Comparison of ENCODE assay signal across 33 cellular contexts in genomic region chr2:88172882-88173281, GRCh38. TPM values are rescaled to one million over a fixed set of nuclear protein-coding genes. Genes with fewer than 3 reads are reported as not detected.
"Had no signal": no experiment of that assay in that cellular context is flagged by ENCODE, and none has a peak within 500 bp of the region (broad histone marks: within the 10 kb centered on the region; RNA-seq: fewer than 3 reads in every experiment).

No MANE protein-coding gene starts in this region.

- DNase-seq: hypothalamus; immature natural killer cell; kidney; left colon; left lung; lower lobe of right lung; mammary epithelial cell; mesendoderm; naive B cell; natural killer cell; nephron progenitor cell; ovary; stimulated activated CD4-positive, alpha-beta T cell treated with anti-CD3 and anti-CD28 coated beads, Interleukin-1b, Interleukin-23, amount 100 ng/mL, for 48 hours; stimulated activated CD4-positive, alpha-beta T cell treated with anti-CD3 and anti-CD28 coated beads, Interleukin-2, amount 100 ng/mL, for 48 hours; stimulated activated CD4-positive, alpha-beta T cell treated with anti-CD3 and anti-CD28 coated beads, Interleukin-4, amount 100 ng/mL, for 4 hours; stimulated activated CD8-positive, alpha-beta memory T cell treated with anti-CD3 and anti-CD28 coated beads, Interleukin-4, amount 100 ng/mL, for 48 hours; stimulated activated naive CD4-positive, alpha-beta T cell treated with Interleukin-2 at 50 U/mL for 16 hours; stimulated activated naive CD8-positive, alpha-beta T cell treated with anti-CD3 and anti-CD28 coated beads, Interleukin-15, amount 100 ng/mL, for 72 hours; substantia nigra; upper lobe of left lung had no signal

- H3K9me3 Mint-ChIP-seq: natural killer cell had no signal

- ATAC-seq: left colon; left lung; lower lobe of right lung; natural killer cell; right lobe of liver; stimulated activated memory B cell treated with anti-CD40 and anti-IgM and Interleukin-4, amounts not matched to agents 10 μg/mL and 1 μg/mL and 100 μg/mL, for 72 hours; stimulated activated naive CD8-positive, alpha-beta T cell treated with anti-CD3 and anti-CD28 coated beads, Interleukin-15, amount 100 ng/mL, for 72 hours had no signal

- H3K27me3 Mint-ChIP-seq: progenitor cell of endocrine pancreas; stimulated activated memory B cell treated with anti-CD40 and anti-IgM and Interleukin-4, amounts not matched to agents 10 μg/mL and 1 μg/mL and 100 μg/mL, for 72 hours had no signal

- H3K27ac Mint-ChIP-seq: immature natural killer cell; mesothelial cell of epicardium; natural killer cell; nephron progenitor cell; progenitor cell of endocrine pancreas; stimulated activated memory B cell treated with anti-CD40 and anti-IgM and Interleukin-4, amounts not matched to agents 10 μg/mL and 1 μg/mL and 100 μg/mL, for 72 hours; stimulated activated naive CD8-positive, alpha-beta T cell treated with anti-CD3 and anti-CD28 coated beads, Interleukin-15, amount 100 ng/mL, for 72 hours had no signal

- H3K4me3 Mint-ChIP-seq: mesothelial cell of epicardium; naive B cell; natural killer cell; nephron progenitor cell; stimulated activated memory B cell treated with anti-CD40 and anti-IgM and Interleukin-4, amounts not matched to agents 10 μg/mL and 1 μg/mL and 100 μg/mL, for 72 hours; stimulated activated naive CD8-positive, alpha-beta T cell treated with anti-CD3 and anti-CD28 coated beads, Interleukin-15, amount 100 ng/mL, for 72 hours had no signal

- H3K36me3 Mint-ChIP-seq: immature natural killer cell, natural killer cell had no signal

RNA-seq across cellular contexts. Expression of gene FABP1, which starts 45.0 kb away (rescaled TPM):
- total RNA-seq: kidney, left lung, lower lobe of right lung, mammary epithelial cell, mononuclear cell, natural killer cell, omental fat pad, pulmonary artery endothelial cell, renal cortical epithelial cell, right atrium auricular region, skeletal muscle tissue, smooth muscle cell, temporal lobe, tibial nerve had no signal
